Comparison of ENCODE assay signal across 1 cellular context in the genomic region with DNA sequence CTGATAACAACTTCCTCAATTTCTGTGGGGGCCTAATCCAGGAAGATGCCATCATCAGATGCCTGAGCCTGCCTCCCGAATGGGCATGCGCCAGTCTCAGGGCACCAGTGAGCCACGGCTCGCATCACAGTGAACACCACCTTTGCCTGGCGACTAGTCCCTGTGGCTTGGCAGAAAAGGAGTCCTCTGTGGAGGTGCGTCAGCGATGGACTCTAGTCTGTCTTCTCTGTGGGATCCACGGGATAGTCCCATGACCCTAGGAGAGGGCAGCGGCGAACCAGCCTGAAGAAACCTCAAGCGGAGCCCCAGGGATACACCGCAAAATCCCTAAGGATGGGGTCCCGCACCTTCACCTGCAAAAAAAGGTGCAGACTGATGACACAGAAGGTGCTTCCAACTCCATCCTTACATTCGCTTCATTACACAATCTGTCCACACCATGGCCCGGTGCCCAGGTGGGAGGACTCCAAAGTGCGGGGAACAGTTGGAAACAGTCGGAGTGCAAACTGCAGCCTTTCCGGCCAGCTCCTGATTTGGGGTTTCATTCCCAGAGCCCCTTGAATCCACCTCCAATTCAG.
TF ChIP-seq lines count a peak whose summit lies in the region.

No MANE protein-coding gene starts in this region.

TF ChIP-seq in SK-N-SH, 30 proteins besides CTCF, POLR2A, EP300 and RAD21:
- TF ChIP-seq, protein P1, sequence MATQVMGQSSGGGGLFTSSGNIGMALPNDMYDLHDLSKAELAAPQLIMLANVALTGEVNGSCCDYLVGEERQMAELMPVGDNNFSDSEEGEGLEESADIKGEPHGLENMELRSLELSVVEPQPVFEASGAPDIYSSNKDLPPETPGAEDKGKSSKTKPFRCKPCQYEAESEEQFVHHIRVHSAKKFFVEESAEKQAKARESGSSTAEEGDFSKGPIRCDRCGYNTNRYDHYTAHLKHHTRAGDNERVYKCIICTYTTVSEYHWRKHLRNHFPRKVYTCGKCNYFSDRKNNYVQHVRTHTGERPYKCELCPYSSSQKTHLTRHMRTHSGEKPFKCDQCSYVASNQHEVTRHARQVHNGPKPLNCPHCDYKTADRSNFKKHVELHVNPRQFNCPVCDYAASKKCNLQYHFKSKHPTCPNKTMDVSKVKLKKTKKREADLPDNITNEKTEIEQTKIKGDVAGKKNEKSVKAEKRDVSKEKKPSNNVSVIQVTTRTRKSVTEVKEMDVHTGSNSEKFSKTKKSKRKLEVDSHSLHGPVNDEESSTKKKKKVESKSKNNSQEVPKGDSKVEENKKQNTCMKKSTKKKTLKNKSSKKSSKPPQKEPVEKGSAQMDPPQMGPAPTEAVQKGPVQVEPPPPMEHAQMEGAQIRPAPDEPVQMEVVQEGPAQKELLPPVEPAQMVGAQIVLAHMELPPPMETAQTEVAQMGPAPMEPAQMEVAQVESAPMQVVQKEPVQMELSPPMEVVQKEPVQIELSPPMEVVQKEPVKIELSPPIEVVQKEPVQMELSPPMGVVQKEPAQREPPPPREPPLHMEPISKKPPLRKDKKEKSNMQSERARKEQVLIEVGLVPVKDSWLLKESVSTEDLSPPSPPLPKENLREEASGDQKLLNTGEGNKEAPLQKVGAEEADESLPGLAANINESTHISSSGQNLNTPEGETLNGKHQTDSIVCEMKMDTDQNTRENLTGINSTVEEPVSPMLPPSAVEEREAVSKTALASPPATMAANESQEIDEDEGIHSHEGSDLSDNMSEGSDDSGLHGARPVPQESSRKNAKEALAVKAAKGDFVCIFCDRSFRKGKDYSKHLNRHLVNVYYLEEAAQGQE (IDR thresholded peaks at IDR 0.05; ENCODE audit: low read depth, low read length) = no peak
- no peak for TF ChIP-seq TAF1 (IDR thresholded peaks at IDR 0.05; ENCODE audit: borderline replicate concordance, low read depth, low read length)
- no peak for TF ChIP-seq FOXJ3 (CRISPR knock-in tag; IDR thresholded peaks at IDR 0.05)
- TF ChIP-seq RFX5 (IDR thresholded peaks at IDR 0.05; ENCODE audit: low read length) = no peak
- TF ChIP-seq, protein P2, sequence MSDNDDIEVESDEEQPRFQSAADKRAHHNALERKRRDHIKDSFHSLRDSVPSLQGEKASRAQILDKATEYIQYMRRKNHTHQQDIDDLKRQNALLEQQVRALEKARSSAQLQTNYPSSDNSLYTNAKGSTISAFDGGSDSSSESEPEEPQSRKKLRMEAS (IDR thresholded peaks at IDR 0.05; ENCODE audit: low read depth) = no peak
- no peak for TF ChIP-seq SIN3A (IDR thresholded peaks at IDR 0.05; ENCODE audit: borderline replicate concordance, low read depth, low read length)
